ENCODE assay signal across 16 cellular contexts in the genomic region with DNA sequence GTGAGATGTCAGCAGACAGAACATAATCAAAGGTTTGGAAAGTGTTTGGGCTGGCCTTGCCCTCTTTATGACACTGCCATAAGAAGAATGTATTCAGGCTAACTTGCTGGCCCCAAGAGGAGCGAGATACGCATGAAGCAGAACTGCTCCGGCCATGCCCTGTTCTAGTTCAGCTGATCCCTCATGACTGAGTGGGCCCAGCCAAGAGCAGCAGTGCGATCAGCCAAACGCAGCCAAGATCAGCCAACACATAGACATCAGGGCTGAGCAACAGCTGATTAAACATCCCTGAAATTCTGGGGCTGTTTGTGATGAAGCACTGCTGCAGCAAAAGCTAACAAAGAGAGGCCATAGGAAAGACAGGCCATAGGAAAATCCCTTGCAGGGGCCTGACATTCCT. TPM values are rescaled to one million over a fixed set of nuclear protein-coding genes. Genes with fewer than 3 reads are reported as not detected.
DNase-seq lines count a peak whose midpoint lies in the region; ATAC-seq and TF ChIP-seq lines count a peak whose summit lies in the region.
"Had no signal": no experiment of that assay in that cellular context is flagged by ENCODE, and none has a peak within 500 bp of the region (broad histone marks: within the 10 kb centered on the region; RNA-seq: fewer than 3 reads in every experiment).

No MANE protein-coding gene starts in this region.

- TF ChIP-seq CTCF in left ventricle myocardium inferior (IDR thresholded peaks at IDR 0.05; ENCODE audit: borderline replicate concordance) (no peak), fibroblast of the aortic adventitia (IDR thresholded peaks at IDR 0.05; ENCODE audit: insufficient read depth, low read length) (no peak), osteocyte (IDR thresholded peaks at IDR 0.05) (no peak), mesothelial cell of epicardium (IDR thresholded peaks at IDR 0.05; ENCODE audit: unreplicated experiment) (no peak)

- no peak for DNase-seq in left ventricle myocardium superior
- no peak for DNase-seq in left ventricle myocardium inferior
- DNase-seq in fibroblast of the aortic adventitia (ENCODE audit: low read depth) = peak; percentile 37
- DNase-seq in osteocyte (ENCODE audit: extremely low spot score, unreplicated experiment) = peak; percentile 49
- no peak for DNase-seq in aorta
- DNase-seq in retina = no peak
- DNase-seq in hepatic stellate cell (ENCODE audit: low spot score) = no peak
- no peak for DNase-seq in mesothelial cell of epicardium (ENCODE audit: low spot score in 2 of 2, unreplicated experiment in 2 of 2)
- DNase-seq: Calu3; CD4-positive, alpha-beta memory T cell; COR-L47; DMS53; DMS79 treated with DMSO at 0.1 percent for 48 hours; H9 had no signal

- no peak overlapping the region for H3K27ac Mint-ChIP-seq in osteocyte (ENCODE audit: unreplicated experiment)
- H3K27ac Mint-ChIP-seq in mesothelial cell of epicardium = no peak overlapping the region
- H3K27ac Mint-ChIP-seq: CD4-positive, alpha-beta memory T cell; GM23338; H9 had no signal

- H3K36me3 ChIP-seq in left ventricle myocardium inferior = peaks cover 50% of the 10 kb centered on the region
- no peaks in the 10 kb centered on the region for H3K36me3 ChIP-seq in aorta (ENCODE audit: control insufficient read depth in 1 of 2, insufficient read depth in 2 of 2, low read length in 1 of 2)

- intact Hi-C loops in left ventricle myocardium superior (cut with micrococcal nuclease) (no loop called here), left ventricle myocardium inferior (cut with micrococcal nuclease) (no loop called here), aorta (cut with DNase I) (no loop called here)

- H3K27me3 Mint-ChIP-seq in osteocyte (ENCODE audit: unreplicated experiment) (no peaks in the 10 kb centered on the region), mesothelial cell of epicardium (ENCODE audit: low read depth) (no peaks in the 10 kb centered on the region)
- H3K27me3 Mint-ChIP-seq: CD4-positive, alpha-beta memory T cell had no signal

- H3K4me3 Mint-ChIP-seq in osteocyte (ENCODE audit: unreplicated experiment) (no peak overlapping the region), mesothelial cell of epicardium (no peak overlapping the region)
- H3K4me3 Mint-ChIP-seq: CD4-positive, alpha-beta memory T cell; GM23338; H9 had no signal

- H3K27ac ChIP-seq in left ventricle myocardium inferior (replicated peaks) (no peak overlapping the region), aorta (ENCODE audit: low read depth in 1 of 2, low read length in 2 of 2) (no peak overlapping the region)

- no peaks in the 10 kb centered on the region for H3K4me1 Mint-ChIP-seq in osteocyte (ENCODE audit: unreplicated experiment)
- H3K4me1 Mint-ChIP-seq in mesothelial cell of epicardium = peaks cover 7% of the 10 kb centered on the region
- H3K4me1 Mint-ChIP-seq: GM23338, H9 had no signal

- no peak overlapping the region for H3K4me3 ChIP-seq in left ventricle myocardium inferior
- H3K4me3 ChIP-seq in fibroblast of the aortic adventitia (ENCODE audit: low read depth, low read length) = no peak overlapping the region
- H3K4me3 ChIP-seq in aorta (ENCODE audit: low read length in 2 of 2) = no peak overlapping the region
- H3K4me3 ChIP-seq: GM23338 had no signal

- H3K4me1 ChIP-seq in left ventricle myocardium inferior (no peaks in the 10 kb centered on the region), aorta (ENCODE audit: control insufficient read depth in 1 of 2, insufficient read depth in 2 of 2, low read length in 2 of 2) (no peaks in the 10 kb centered on the region)

- 39 to 48% methylated on average over 5 of the region's 5 CpGs for WGBS in aorta, 2 donors

- H3K36me3 Mint-ChIP-seq in osteocyte (ENCODE audit: unreplicated experiment) (peaks cover 24% of the 10 kb centered on the region), mesothelial cell of epicardium (peaks cover 31% of the 10 kb centered on the region)

- ATAC-seq in left ventricle myocardium superior (peak; percentile 65), aorta (ENCODE audit: low FRiP score) (peak; percentile 43)
- ATAC-seq: GM23338, HCT116 had no signal

- H3K9me3 Mint-ChIP-seq in osteocyte (ENCODE audit: unreplicated experiment) (no peaks in the 10 kb centered on the region), mesothelial cell of epicardium (peaks cover 13% of the 10 kb centered on the region)

- H3K27me3 ChIP-seq in left ventricle myocardium inferior (ENCODE audit: low read depth) (no peaks in the 10 kb centered on the region), aorta (ENCODE audit: control insufficient read depth in 1 of 2, insufficient read depth in 2 of 2, low read length in 1 of 2) (no peaks in the 10 kb centered on the region)

- H3K9me3 ChIP-seq in left ventricle myocardium inferior (replicated peaks) (no peaks in the 10 kb centered on the region), aorta (ENCODE audit: control insufficient read depth, low read length) (peaks cover 1% of the 10 kb centered on the region)

RNA-seq across cellular contexts. Expression of a gene that starts 24.1 kb away (rescaled TPM):
- total RNA-seq in left ventricle myocardium superior (20.7 TPM), left ventricle myocardium inferior (21.7 TPM), fibroblast of the aortic adventitia (ENCODE audit: low replicate concordance) (6.9 and 9.3 TPM in 2 replicates), osteocyte (16.1 and 18.5 TPM in 2 replicates), aorta (10 to 100 TPM in 1 of 2 donors, 1 to 10 TPM in 1; 9.0 to 12.0 TPM), mesothelial cell of epicardium (18.6 to 20.5 TPM (median 19.2 TPM) in 3 replicates)
- polyA plus RNA-seq in aorta = 1 to 10 TPM; 2.8 to 8.2 TPM

Comparison
In these comparisons a context has a peak if more than half of its experiments do, and no peak if none do; other contexts are left out.
1. DNase-seq: peak in fibroblast of the aortic adventitia (single experiment) and osteocyte (single experiment); none in left ventricle myocardium superior (single experiment), left ventricle myocardium inferior (single experiment), aorta (0 of 2), retina (single experiment), hepatic stellate cell (single experiment) and mesothelial cell of epicardium (0 of 2).